1 cellular context compared by ENCODE assay signal in genomic region chr1:145957443-145958319, GRCh38.
A peak's percentile ranks its signal among the peaks of the same experiment; 100 is the strongest.
TF ChIP-seq lines count a peak whose summit lies in the region.

Gene LIX1L, minus strand, starts transcription at chr1:145958017. Its CDS starts 90 bp downstream, at chr1:145957927.

TF ChIP-seq in HepG2, 621 proteins besides CTCF, POLR2A, EP300 and RAD21 (continued from another document and continues in another):
- TF ChIP-seq ZBTB40 (IDR thresholded peaks at IDR 0.05), result no peak
- TF ChIP-seq ZBTB40 (CRISPR knock-in tag; IDR thresholded peaks at IDR 0.05), result no peak
- TF ChIP-seq HMG20B (CRISPR knock-in tag; conservative IDR thresholded peaks at IDR 0.05), result peak; percentile 93
- no peak for TF ChIP-seq ZFP36 (IDR thresholded peaks at IDR 0.05; ENCODE audit: borderline replicate concordance, low read depth, low read length, partially characterized antibody)
- TF ChIP-seq ZNF251 (CRISPR knock-in tag; IDR thresholded peaks at IDR 0.05), result no peak
- TF ChIP-seq ZNF644 (CRISPR knock-in tag; IDR thresholded peaks at IDR 0.05; ENCODE audit: low read depth), result no peak
- no peak for TF ChIP-seq ONECUT2 (CRISPR knock-in tag; IDR thresholded peaks at IDR 0.05)
- TF ChIP-seq ZEB1 (IDR thresholded peaks at IDR 0.05; ENCODE audit: insufficient replicate concordance, low read depth), result no peak
- no peak for TF ChIP-seq ZNF142 (CRISPR knock-in tag; IDR thresholded peaks at IDR 0.05)
- no peak for TF ChIP-seq ZNF503 (CRISPR knock-in tag; IDR thresholded peaks at IDR 0.05)
- TF ChIP-seq MIER2 (CRISPR knock-in tag; IDR thresholded peaks at IDR 0.05), result no peak
- TF ChIP-seq RERE (CRISPR knock-in tag; IDR thresholded peaks at IDR 0.05; ENCODE audit: low read depth), result no peak
- no peak for TF ChIP-seq ZSCAN30 (CRISPR knock-in tag; IDR thresholded peaks at IDR 0.05)
- TF ChIP-seq TCF7 (IDR thresholded peaks at IDR 0.05; ENCODE audit: low read depth), result no peak
- no peak for TF ChIP-seq STAG1 (CRISPR knock-in tag; IDR thresholded peaks at IDR 0.05)
- no peak for TF ChIP-seq FIP1L1 (IDR thresholded peaks at IDR 0.05; ENCODE audit: borderline replicate concordance, insufficient read depth, low read depth, low read length)
- TF ChIP-seq TEAD3 (CRISPR knock-in tag; optimal IDR thresholded peaks at IDR 0.05; ENCODE audit: borderline replicate concordance), result no peak
- TF ChIP-seq KDM6A (CRISPR knock-in tag; IDR thresholded peaks at IDR 0.05; ENCODE audit: low read depth), result no peak
- no peak for TF ChIP-seq ELF4 (CRISPR knock-in tag; IDR thresholded peaks at IDR 0.05; ENCODE audit: borderline replicate concordance)
- TF ChIP-seq SALL1 (CRISPR knock-in tag; IDR thresholded peaks at IDR 0.05), result peak; percentile 43; the same call in 1 of the 2 replicates
- no peak for TF ChIP-seq ZNF431 (CRISPR knock-in tag; IDR thresholded peaks at IDR 0.05; ENCODE audit: borderline replicate concordance, low read depth)
- no peak for TF ChIP-seq ZNF704 (CRISPR knock-in tag; IDR thresholded peaks at IDR 0.05; ENCODE audit: borderline replicate concordance)
- TF ChIP-seq NFYC (CRISPR knock-in tag; IDR thresholded peaks at IDR 0.05), result peak; percentile 81
- TF ChIP-seq JUN (CRISPR knock-in tag; IDR thresholded peaks at IDR 0.05), result no peak
- TF ChIP-seq ZNF44 (CRISPR knock-in tag; IDR thresholded peaks at IDR 0.05), result no peak
- no peak for TF ChIP-seq ZNF556 (CRISPR knock-in tag; IDR thresholded peaks at IDR 0.05; ENCODE audit: borderline replicate concordance)
- no peak for TF ChIP-seq BCLAF1 (IDR thresholded peaks at IDR 0.05)
